Comparison of ENCODE assay signal across 22 cellular contexts in genomic region chr20:4932061-4932460, GRCh38.
"Had no signal": no experiment of that assay in that cellular context is flagged by ENCODE, and none has a peak within 500 bp of the region (broad histone marks: within the 10 kb centered on the region; RNA-seq: fewer than 3 reads in every experiment).

No MANE protein-coding gene starts in this region.

- FAIRE-seq: islet of Langerhans, TTC549 had no signal

- ATAC-seq: heart left ventricle, left lung, lower lobe of right lung, natural killer cell had no signal

- DNase-seq: activated CD4-positive, alpha-beta memory T cell treated with anti-CD3 and anti-CD28 coated beads for 36 hours; activated CD4-positive, alpha-beta T cell treated with anti-CD3 and anti-CD28 coated beads, Interleukin-2, amount 10 ng/mL, durations not matched to agents 24 days and 14 days; activated CD4-positive, CD25-positive, alpha-beta regulatory T cell treated with anti-CD3 and anti-CD28 coated beads, Interleukin-2, amount 50 U/mL, for 72 hours; activated CD8-positive, alpha-beta memory T cell treated with anti-CD3 and anti-CD28 coated beads, Interleukin-2, amount 50 U/mL, for 4 hours; activated gamma-delta T cell; activated naive CD4-positive, alpha-beta T cell treated with anti-CD3 and anti-CD28 coated beads, Interleukin-2, amount 10 ng/mL, durations not matched to agents 7 days and 5 days; activated naive CD8-positive, alpha-beta T cell treated with anti-CD3 and anti-CD28 coated beads, Interleukin-2, amount 10 ng/mL, durations not matched to agents 7 days and 5 days; activated T-cell treated with anti-CD3 and anti-CD28 coated beads, Interleukin-2, amount 50 U/mL, for 1 hour; amygdala; central memory CD4-positive, alpha-beta T cell; effector CD8-positive, alpha-beta T cell; heart left ventricle; left lung; lower lobe of right lung; mesendoderm; natural killer cell; spleen; stimulated activated naive CD4-positive, alpha-beta T cell treated with Interleukin-2 at 50 U/mL for 16 hours; T-helper 9 cell; WERI-Rb-1 had no signal
